1 cellular context compared by ENCODE assay signal in the genomic region with DNA sequence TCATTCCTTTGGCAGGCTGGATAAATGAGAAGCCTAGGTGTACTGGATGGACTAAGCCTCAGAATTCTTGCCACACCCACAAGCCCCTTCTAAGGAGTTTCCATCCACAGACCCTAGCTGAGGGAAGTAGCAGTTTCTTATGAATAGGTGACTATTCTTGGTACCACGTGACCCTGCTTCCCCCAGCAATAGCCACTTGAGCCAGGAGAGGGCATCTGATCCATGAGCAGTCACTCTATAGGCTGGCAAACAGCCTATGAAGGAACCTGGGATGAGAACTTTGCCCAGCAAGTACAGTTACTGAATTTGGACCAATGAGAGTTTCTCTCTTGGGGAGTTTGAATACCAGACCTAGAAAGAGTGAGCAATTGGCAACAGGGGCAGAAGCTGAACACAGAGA.
A peak's percentile ranks its signal among the peaks of the same experiment; 100 is the strongest.
TF ChIP-seq lines count a peak whose summit lies in the region.

No MANE protein-coding gene starts in this region.

TF ChIP-seq in GM12878, 131 proteins besides CTCF, POLR2A, EP300 and RAD21:
- TF ChIP-seq SMC3 (IDR thresholded peaks at IDR 0.05; ENCODE audit: borderline replicate concordance, low read length) (peak; percentile 23; the same call in 1 of the 2 replicates), ETV6 (conservative IDR thresholded peaks at IDR 0.05 in 1 of 2, IDR thresholded peaks at IDR 0.05 in 1 of 2; ENCODE audit: borderline replicate concordance in 1 of 2, low read depth in 1 of 2) (no peak), KDM1A (IDR thresholded peaks at IDR 0.05; ENCODE audit: borderline replicate concordance) (no peak), MTA2 (IDR thresholded peaks at IDR 0.05; ENCODE audit: low read depth) (no peak), BACH1 (IDR thresholded peaks at IDR 0.05; ENCODE audit: borderline replicate concordance) (no peak), ESRRA (IDR thresholded peaks at IDR 0.05; ENCODE audit: low read length) (no peak), MYC (IDR thresholded peaks at IDR 0.05; ENCODE audit: insufficient read depth, insufficient read length, insufficient replicate concordance, low read length, severe bottlenecking) (no peak), POLR2AphosphoS5 (IDR thresholded peaks at IDR 0.05; ENCODE audit: low read length) (no peak), CREM (IDR thresholded peaks at IDR 0.05; ENCODE audit: low read depth) (no peak), RAD51 (IDR thresholded peaks at IDR 0.05) (peak; percentile 86)
- TF ChIP-seq, protein P1, sequence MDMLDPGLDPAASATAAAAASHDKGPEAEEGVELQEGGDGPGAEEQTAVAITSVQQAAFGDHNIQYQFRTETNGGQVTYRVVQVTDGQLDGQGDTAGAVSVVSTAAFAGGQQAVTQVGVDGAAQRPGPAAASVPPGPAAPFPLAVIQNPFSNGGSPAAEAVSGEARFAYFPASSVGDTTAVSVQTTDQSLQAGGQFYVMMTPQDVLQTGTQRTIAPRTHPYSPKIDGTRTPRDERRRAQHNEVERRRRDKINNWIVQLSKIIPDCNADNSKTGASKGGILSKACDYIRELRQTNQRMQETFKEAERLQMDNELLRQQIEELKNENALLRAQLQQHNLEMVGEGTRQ (IDR thresholded peaks at IDR 0.05; ENCODE audit: borderline replicate concordance, low read depth, low read length) = peak; percentile 45; the same call in 1 of the 2 replicates
- TF ChIP-seq, protein P2, sequence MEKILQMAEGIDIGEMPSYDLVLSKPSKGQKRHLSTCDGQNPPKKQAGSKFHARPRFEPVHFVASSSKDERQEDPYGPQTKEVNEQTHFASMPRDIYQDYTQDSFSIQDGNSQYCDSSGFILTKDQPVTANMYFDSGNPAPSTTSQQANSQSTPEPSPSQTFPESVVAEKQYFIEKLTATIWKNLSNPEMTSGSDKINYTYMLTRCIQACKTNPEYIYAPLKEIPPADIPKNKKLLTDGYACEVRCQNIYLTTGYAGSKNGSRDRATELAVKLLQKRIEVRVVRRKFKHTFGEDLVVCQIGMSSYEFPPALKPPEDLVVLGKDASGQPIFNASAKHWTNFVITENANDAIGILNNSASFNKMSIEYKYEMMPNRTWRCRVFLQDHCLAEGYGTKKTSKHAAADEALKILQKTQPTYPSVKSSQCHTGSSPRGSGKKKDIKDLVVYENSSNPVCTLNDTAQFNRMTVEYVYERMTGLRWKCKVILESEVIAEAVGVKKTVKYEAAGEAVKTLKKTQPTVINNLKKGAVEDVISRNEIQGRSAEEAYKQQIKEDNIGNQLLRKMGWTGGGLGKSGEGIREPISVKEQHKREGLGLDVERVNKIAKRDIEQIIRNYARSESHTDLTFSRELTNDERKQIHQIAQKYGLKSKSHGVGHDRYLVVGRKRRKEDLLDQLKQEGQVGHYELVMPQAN (conservative IDR thresholded peaks at IDR 0.05) = no peak
- TF ChIP-seq, protein P3, sequence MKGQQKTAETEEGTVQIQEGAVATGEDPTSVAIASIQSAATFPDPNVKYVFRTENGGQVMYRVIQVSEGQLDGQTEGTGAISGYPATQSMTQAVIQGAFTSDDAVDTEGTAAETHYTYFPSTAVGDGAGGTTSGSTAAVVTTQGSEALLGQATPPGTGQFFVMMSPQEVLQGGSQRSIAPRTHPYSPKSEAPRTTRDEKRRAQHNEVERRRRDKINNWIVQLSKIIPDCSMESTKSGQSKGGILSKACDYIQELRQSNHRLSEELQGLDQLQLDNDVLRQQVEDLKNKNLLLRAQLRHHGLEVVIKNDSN (IDR thresholded peaks at IDR 0.05; ENCODE audit: borderline replicate concordance, extremely low read length, insufficient read depth, low read depth, low read length) = peak; percentile 71
